In genomic region chr1:14969006-14969405, GRCh38 we compare ENCODE assay signal across 8 cellular contexts.
DNase-seq lines count a peak whose midpoint lies in the region; ATAC-seq and TF ChIP-seq lines count a peak whose summit lies in the region.

No MANE protein-coding gene starts in this region.

- H3K9ac ChIP-seq in neural progenitor cell, result no peak overlapping the region

- no peaks in the 10 kb centered on the region for H4K20me1 ChIP-seq in neural progenitor cell (ENCODE audit: low read depth)

- H3K36me3 ChIP-seq in neural progenitor cell (no peaks in the 10 kb centered on the region), upper lobe of right lung (no peaks in the 10 kb centered on the region)

- no peak overlapping the region for H3K4me2 ChIP-seq in neural progenitor cell

- H3K36me3 Mint-ChIP-seq in neural progenitor cell, result peaks cover 8% of the 10 kb centered on the region
- H3K36me3 Mint-ChIP-seq in progenitor cell of endocrine pancreas (ENCODE audit: insufficient read depth), result peaks cover 3% of the 10 kb centered on the region

- no peaks in the 10 kb centered on the region for H3K79me2 ChIP-seq in neural progenitor cell (ENCODE audit: low read depth)

- H3K9me3 Mint-ChIP-seq in neural progenitor cell (peaks cover 9% of the 10 kb centered on the region), progenitor cell of endocrine pancreas (ENCODE audit: low read depth) (peaks cover 3% of the 10 kb centered on the region)

- H3K4me1 ChIP-seq in neural progenitor cell (peaks cover 10% of the 10 kb centered on the region), upper lobe of right lung (peaks cover 26% of the 10 kb centered on the region)

- H3K4me3 ChIP-seq in neural progenitor cell (no peak overlapping the region), upper lobe of right lung (no peak overlapping the region)

- H3K27ac Mint-ChIP-seq in neural progenitor cell (peak overlapping the region; percentile 7), progenitor cell of endocrine pancreas (no peak overlapping the region)

- DNase-seq in activated naive CD4-positive, alpha-beta T cell treated with Interleukin-2 at 50 U/mL for 16 hours, result peak; percentile 24
- DNase-seq in activated naive CD4-positive, alpha-beta T cell (lab: John Stamatoyannopoulos, UW), result no peak
- peak; percentile 38 for DNase-seq in astrocyte of the hippocampus (ENCODE audit: low read depth, low spot score)
- peak; percentile 27 for DNase-seq in neural progenitor cell (ENCODE audit: low spot score)
- DNase-seq in upper lobe of right lung, result no peak
- DNase-seq in NCI-H2171 (lab: John Stamatoyannopoulos, UW), result no peak
- DNase-seq in progenitor cell of endocrine pancreas (ENCODE audit: low spot score, unreplicated experiment), result no peak

- no peaks in the 10 kb centered on the region for H3K9me3 ChIP-seq in neural progenitor cell (ENCODE audit: low read depth)
- H3K9me3 ChIP-seq in upper lobe of right lung, result no peaks in the 10 kb centered on the region

- H3K27me3 ChIP-seq in neural progenitor cell, result no peaks in the 10 kb centered on the region
- H3K27me3 ChIP-seq in upper lobe of right lung, result no peaks in the 10 kb centered on the region

- H3K27me3 Mint-ChIP-seq in neural progenitor cell (ENCODE audit: insufficient read depth, low read depth), result peaks cover 6% of the 10 kb centered on the region
- H3K27me3 Mint-ChIP-seq in progenitor cell of endocrine pancreas, result no peaks in the 10 kb centered on the region

- peak overlapping the region; percentile 1 for H3K27ac ChIP-seq in neural progenitor cell
- H3K27ac ChIP-seq in upper lobe of right lung, result peak overlapping the region; percentile 66

- ATAC-seq in upper lobe of right lung (peak; percentile 10), HG03571 (IDR thresholded peaks at IDR 0.05; ENCODE audit: unreplicated experiment) (no peak)

- H3K4me3 Mint-ChIP-seq in neural progenitor cell (peak overlapping the region; percentile 50), progenitor cell of endocrine pancreas (ENCODE audit: low read depth) (no peak overlapping the region)

- H2AFZ ChIP-seq in neural progenitor cell (replicated peaks), result no peak overlapping the region

- intact Hi-C loops in upper lobe of right lung (cut with DNase I), result no loop called here

- H3F3A ChIP-seq in neural progenitor cell (ENCODE audit: low read depth), result no peaks in the 10 kb centered on the region

- TF ChIP-seq CTCF in neural progenitor cell (IDR thresholded peaks at IDR 0.05), result no peak
- TF ChIP-seq CTCF in upper lobe of right lung (IDR thresholded peaks at IDR 0.05), result no peak
- no peak for TF ChIP-seq CTCF in progenitor cell of endocrine pancreas (IDR thresholded peaks at IDR 0.05; ENCODE audit: unreplicated experiment)

- H3K4me1 Mint-ChIP-seq in neural progenitor cell (peaks cover 35% of the 10 kb centered on the region), progenitor cell of endocrine pancreas (ENCODE audit: low read depth) (peaks cover 2% of the 10 kb centered on the region)

Comparison
In these comparisons a context has a peak if more than half of its experiments do, and no peak if none do; other contexts are left out.
1. DNase-seq: peak in activated naive CD4-positive, alpha-beta T cell treated with Interleukin-2 at 50 U/mL for 16 hours (single experiment), astrocyte of the hippocampus (single experiment) and neural progenitor cell (single experiment); none in activated naive CD4-positive, alpha-beta T cell (0 of 4), upper lobe of right lung (single experiment), NCI-H2171 (single experiment) and progenitor cell of endocrine pancreas (single experiment).